1 cellular context compared by ENCODE assay signal in the genomic region with DNA sequence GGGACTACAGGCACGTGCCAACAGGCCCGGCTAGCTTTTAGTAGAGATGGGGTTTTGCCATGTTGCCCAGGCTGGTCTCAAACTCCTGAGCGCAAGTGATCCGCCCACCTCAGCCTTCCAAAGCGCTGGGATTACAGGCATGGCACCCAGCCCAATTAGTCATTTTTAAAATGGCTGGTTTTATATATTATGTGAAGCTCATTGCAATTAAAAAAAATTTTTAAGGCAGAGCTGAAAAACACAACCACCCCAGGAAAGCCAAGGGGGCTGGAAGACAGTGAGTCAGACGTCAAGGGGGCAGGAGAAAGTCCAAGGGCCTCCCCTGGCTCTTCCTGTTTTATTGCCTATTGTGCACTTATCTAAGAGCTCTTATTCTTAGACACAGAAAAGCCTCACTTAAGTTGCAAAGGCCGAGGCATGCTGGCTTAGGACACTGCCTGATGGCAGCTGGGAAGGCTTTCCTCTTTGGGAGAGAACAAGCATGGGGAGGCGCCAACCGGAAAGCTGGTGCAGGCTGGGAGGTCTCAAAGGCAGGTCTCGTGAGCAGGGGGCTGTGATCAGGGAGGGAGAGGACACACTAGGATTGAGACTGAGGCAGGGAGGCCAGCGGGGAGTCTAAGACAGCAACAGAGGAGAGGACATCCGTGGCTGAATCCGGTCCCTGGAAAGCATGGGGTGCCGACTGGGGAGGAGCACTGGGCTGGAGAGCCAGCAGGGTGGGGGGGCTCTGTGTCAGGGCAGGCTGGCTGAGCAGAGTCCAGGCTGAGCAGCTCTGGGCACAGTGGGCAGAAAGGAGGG.
A peak's percentile ranks its signal among the peaks of the same experiment; 100 is the strongest.
TF ChIP-seq lines count a peak whose summit lies in the region.

No MANE protein-coding gene starts in this region.

TF ChIP-seq in IMR-90, 13 proteins besides CTCF, POLR2A, EP300 and RAD21:
- TF ChIP-seq MAFK (IDR thresholded peaks at IDR 0.05; ENCODE audit: low read depth, low read length) (peak; percentile 67), USF2 (IDR thresholded peaks at IDR 0.05; ENCODE audit: low read depth, low read length) (no peak), BHLHE40 (IDR thresholded peaks at IDR 0.05; ENCODE audit: low read depth, low read length) (peak; percentile 31; the same call in 1 of the 2 replicates), MAZ (IDR thresholded peaks at IDR 0.05; ENCODE audit: borderline replicate concordance, low read depth, low read length) (0 out of 2 replicates have a peak, but pooled peaks have one; percentile 9), CEBPB (IDR thresholded peaks at IDR 0.05; ENCODE audit: low read depth, low read length) (no peak), RCOR1 (IDR thresholded peaks at IDR 0.05; ENCODE audit: insufficient replicate concordance, low read length) (no peak)
